ENCODE assay signal across 26 cellular contexts in genomic region chr1:59452026-59452425, GRCh38.
"Had no signal": no experiment of that assay in that cellular context is flagged by ENCODE, and none has a peak within 500 bp of the region (broad histone marks: within the 10 kb centered on the region; RNA-seq: fewer than 3 reads in every experiment).

No MANE protein-coding gene starts in this region.

- H3K4me3 Mint-ChIP-seq: effector memory CD8-positive, alpha-beta T cell; naive B cell; nephron; neural progenitor cell; stimulated activated naive B cell treated with anti-CD40 and anti-IgM and Interleukin-4, amounts not matched to agents 10 μg/mL and 1 μg/mL and 100 μg/mL, for 72 hours; stimulated activated naive CD8-positive, alpha-beta T cell treated with anti-CD3 and anti-CD28 coated beads, Interleukin-15, Interleukin-2, amounts not matched to agents 100 ng/mL and 50 ng/mL, for 24 hours had no signal

- H3K27ac ChIP-seq: coronary artery, esophagus squamous epithelium, heart right ventricle, left lung, neural progenitor cell, parathyroid adenoma, prostate gland, skin epidermis, suprapubic skin, transverse colon, vagina had no signal

- DNase-seq: dermis blood vessel endothelial cell; effector memory CD8-positive, alpha-beta T cell; erythroblast; esophagus squamous epithelium; foreskin melanocyte; glutamatergic neuron; heart right ventricle; hippocampal formation; left cardiac atrium; mucosa of descending colon; naive B cell; right cardiac atrium; stimulated activated CD4-positive, alpha-beta T cell treated with anti-CD3 and anti-CD28 coated beads, Interleukin-15, amount 100 ng/mL, for 24 hours; stimulated activated CD4-positive, alpha-beta T cell treated with anti-CD3 and anti-CD28 coated beads, Interleukin-2, amount 100 ng/mL, for 48 hours; stimulated activated naive B cell treated with anti-CD40 and anti-IgM and Interleukin-4, amounts not matched to agents 10 μg/mL and 1 μg/mL and 100 μg/mL, for 72 hours; transverse colon had no signal

- H3K9me3 ChIP-seq: esophagus squamous epithelium, left lung, mucosa of descending colon, prostate gland, suprapubic skin, transverse colon, vagina had no signal

- H3K27me3 ChIP-seq: esophagus squamous epithelium, heart right ventricle, left lung, neural progenitor cell, suprapubic skin, transverse colon, vagina had no signal

- H3K36me3 Mint-ChIP-seq: neural progenitor cell had no signal

- H3K9ac ChIP-seq: neural progenitor cell, parathyroid adenoma had no signal

- H3K36me3 ChIP-seq: esophagus squamous epithelium, heart right ventricle, left lung, neural progenitor cell, prostate gland, suprapubic skin, transverse colon, vagina had no signal

- H3K4me2 ChIP-seq: neural progenitor cell had no signal

- H3K4me1 ChIP-seq: esophagus squamous epithelium, neural progenitor cell, parathyroid adenoma, prostate gland had no signal

- H3K27ac Mint-ChIP-seq: effector memory CD8-positive, alpha-beta T cell; neural progenitor cell; stimulated activated naive B cell treated with anti-CD40 and anti-IgM and Interleukin-4, amounts not matched to agents 10 μg/mL and 1 μg/mL and 100 μg/mL, for 72 hours; stimulated activated naive CD8-positive, alpha-beta T cell treated with anti-CD3 and anti-CD28 coated beads, Interleukin-15, Interleukin-2, amounts not matched to agents 100 ng/mL and 50 ng/mL, for 24 hours had no signal

- H3K4me3 ChIP-seq: coronary artery, esophagus squamous epithelium, heart right ventricle, left lung, mucosa of descending colon, neural progenitor cell, prostate gland, skin epidermis, suprapubic skin, transverse colon, vagina had no signal

- H3K9me3 Mint-ChIP-seq: effector memory CD8-positive, alpha-beta T cell; neural progenitor cell; stimulated activated naive CD8-positive, alpha-beta T cell treated with anti-CD3 and anti-CD28 coated beads, Interleukin-15, Interleukin-2, amounts not matched to agents 100 ng/mL and 50 ng/mL, for 24 hours had no signal

- H3K27me3 Mint-ChIP-seq: effector memory CD8-positive, alpha-beta T cell; naive B cell; stimulated activated naive B cell treated with anti-CD40 and anti-IgM and Interleukin-4, amounts not matched to agents 10 μg/mL and 1 μg/mL and 100 μg/mL, for 72 hours; stimulated activated naive CD8-positive, alpha-beta T cell treated with anti-CD3 and anti-CD28 coated beads, Interleukin-15, Interleukin-2, amounts not matched to agents 100 ng/mL and 50 ng/mL, for 24 hours had no signal

- H2AFZ ChIP-seq: neural progenitor cell, parathyroid adenoma had no signal

- H3K79me2 ChIP-seq: parathyroid adenoma had no signal

- ATAC-seq: effector memory CD8-positive, alpha-beta T cell; heart right ventricle; left cardiac atrium; mucosa of descending colon; right cardiac atrium; stimulated activated naive B cell treated with anti-CD40 and anti-IgM and Interleukin-4, amounts not matched to agents 10 μg/mL and 1 μg/mL and 100 μg/mL, for 72 hours had no signal
